ENCODE assay signal across 13 cellular contexts in the genomic region with DNA sequence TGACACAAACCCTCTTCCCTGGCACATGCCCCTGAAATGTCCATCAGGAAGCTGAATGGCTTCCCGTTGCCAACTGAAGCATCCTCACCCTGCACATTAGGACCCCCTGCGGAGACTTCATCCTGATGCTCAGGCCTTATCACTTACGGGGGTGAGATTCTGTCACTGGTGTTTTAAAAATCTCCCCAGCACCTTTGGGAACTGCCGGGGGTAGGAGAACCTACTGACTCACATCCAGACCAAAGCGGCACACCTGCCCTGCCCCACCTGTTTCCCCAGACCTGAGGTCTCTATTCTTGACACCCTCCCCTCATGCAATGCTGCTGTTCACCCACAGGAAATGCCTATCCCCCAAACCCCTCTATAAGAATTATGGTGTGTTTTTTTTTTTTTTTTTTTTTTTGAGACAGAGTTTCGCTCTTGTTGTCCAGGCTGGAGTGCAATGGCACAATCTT. TPM values are rescaled to one million over a fixed set of nuclear protein-coding genes. Genes with fewer than 3 reads are reported as not detected.
A peak's percentile ranks its signal among the peaks of the same experiment; 100 is the strongest.
DNase-seq lines count a peak whose midpoint lies in the region; ATAC-seq and TF ChIP-seq lines count a peak whose summit lies in the region.
"Had no signal": no experiment of that assay in that cellular context is flagged by ENCODE, and none has a peak within 500 bp of the region (broad histone marks: within the 10 kb centered on the region; RNA-seq: fewer than 3 reads in every experiment).

No MANE protein-coding gene starts in this region.

- TF ChIP-seq CTCF in CD8-positive, alpha-beta T cell (IDR thresholded peaks at IDR 0.05), result no peak
- TF ChIP-seq CTCF in endodermal cell (conservative IDR thresholded peaks at IDR 0.05) (peak; percentile 14), adrenal gland (IDR thresholded peaks at IDR 0.05) (no peak)

- peak overlapping the region in 1 of 11 experiments; percentile 1; a peak in 1 of 22 replicates for H3K27ac ChIP-seq in BLaER1 treated with 17β-estradiol and CSF1 and Interleukin-3, amounts not matched to agents 10 nM and 100 nM
- peak overlapping the region; percentile 68 for H3K27ac ChIP-seq in CD8-positive, alpha-beta T cell (ENCODE audit: low read depth, low read length)
- H3K27ac ChIP-seq in endodermal cell (ENCODE audit: low read depth, low read length) (no peak overlapping the region), adrenal gland (no peak overlapping the region)
- H3K27ac ChIP-seq: C4-2B, dorsolateral prefrontal cortex, parathyroid adenoma had no signal

- DNase-seq in CD8-positive, alpha-beta T cell, result peak in 5 of 7 experiments; percentile 42 to 71 (median 68)
- DNase-seq in activated CD4-positive, alpha-beta memory T cell treated with anti-CD3 and anti-CD28 coated beads, Interleukin-2, amount 10 ng/mL, durations not matched to agents 7 days and 5 days, result no peak
- DNase-seq in endodermal cell (no peak), NAMALWA (ENCODE audit: low spot score) (no peak), adrenal gland (no peak), NCI-H774 (lab: John Stamatoyannopoulos, UW) (no peak)
- DNase-seq: dorsolateral prefrontal cortex, left colon, NCI-H2171, small intestine had no signal

- peaks cover 26 to 74% (median 70%) of the 10 kb centered on the region in 10 experiments for H3K4me1 ChIP-seq in BLaER1 treated with 17β-estradiol and CSF1 and Interleukin-3, amounts not matched to agents 10 nM and 100 nM
- peaks cover 88% of the 10 kb centered on the region for H3K4me1 ChIP-seq in CD8-positive, alpha-beta T cell (ENCODE audit: insufficient read depth, low read length)
- H3K4me1 ChIP-seq in endodermal cell (ENCODE audit: control insufficient read depth, insufficient read depth, low read length), result no peaks in the 10 kb centered on the region
- H3K4me1 ChIP-seq in adrenal gland (replicated peaks in 1 of 2), result no peaks in the 10 kb centered on the region
- H3K4me1 ChIP-seq: parathyroid adenoma had no signal

- H3K4me1 Mint-ChIP-seq in CD8-positive, alpha-beta T cell (ENCODE audit: low read depth), result peaks cover 88% of the 10 kb centered on the region
- peaks cover 88% of the 10 kb centered on the region for H3K4me1 Mint-ChIP-seq in activated CD4-positive, alpha-beta memory T cell treated with anti-CD3 and anti-CD28 coated beads, Interleukin-2, amount 10 ng/mL, durations not matched to agents 7 days and 5 days
- H3K4me1 Mint-ChIP-seq in endodermal cell, result peaks cover 8% of the 10 kb centered on the region

- POLR2A ChIA-PET in CD8-positive, alpha-beta T cell (lab: Charles Lee), result interaction anchor here (34.4 to 38.7 kb wide), 2 partner anchors 4 to 10 kb away, joined by 1009 read pairs; partner anchors contain the start of gene TRAF1
- POLR2A ChIA-PET in activated CD4-positive, alpha-beta memory T cell treated with anti-CD3 and anti-CD28 coated beads, Interleukin-2, amount 10 ng/mL, durations not matched to agents 7 days and 5 days (lab: Charles Lee), result interaction anchor here (1.6 to 35.8 kb wide), 7 partner anchors 10 to 112 kb away, joined by 4 to 1205 read pairs (median 16); partner anchors contain the start of genes FBXW2 and TRAF1

- ATAC-seq in CD8-positive, alpha-beta T cell, result peak; percentile 14
- ATAC-seq: left colon had no signal

- CTCF ChIA-PET in CD8-positive, alpha-beta T cell (lab: Charles Lee), result interaction anchor here (0.7 to 4.6 kb wide), 6 partner anchors 10 to 37 kb away, joined by 3 to 39 read pairs (median 18); partner anchors contain the start of gene TRAF1
- CTCF ChIA-PET in activated CD4-positive, alpha-beta memory T cell treated with anti-CD3 and anti-CD28 coated beads, Interleukin-2, amount 10 ng/mL, durations not matched to agents 7 days and 5 days (lab: Charles Lee), result interaction anchor here (1.0 kb wide), 1 partner anchor 16 kb away, joined by 3 read pairs; no protein-coding TSS in a partner anchor

- peak overlapping the region in 1 of 11 experiments; percentile 9; a peak in 2 of 22 replicates for H3K9ac ChIP-seq in BLaER1 treated with 17β-estradiol and CSF1 and Interleukin-3, amounts not matched to agents 10 nM and 100 nM
- H3K9ac ChIP-seq in endodermal cell (ENCODE audit: extremely low read depth, low read length, poor library complexity, severe bottlenecking), result no peak overlapping the region
- H3K9ac ChIP-seq: parathyroid adenoma had no signal

- no peaks in the 10 kb centered on the region for H3K9me3 Mint-ChIP-seq in CD8-positive, alpha-beta T cell
- H3K9me3 Mint-ChIP-seq in activated CD4-positive, alpha-beta memory T cell treated with anti-CD3 and anti-CD28 coated beads, Interleukin-2, amount 10 ng/mL, durations not matched to agents 7 days and 5 days, result no peaks in the 10 kb centered on the region
- H3K9me3 Mint-ChIP-seq in endodermal cell, result no peaks in the 10 kb centered on the region

- no peaks in the 10 kb centered on the region for H3K9me3 ChIP-seq in BLaER1 treated with 17β-estradiol and CSF1 and Interleukin-3, amounts not matched to agents 10 nM and 100 nM (replicated peaks in 1 of 11)
- H3K9me3 ChIP-seq in CD8-positive, alpha-beta T cell (ENCODE audit: low read length), result no peaks in the 10 kb centered on the region
- H3K9me3 ChIP-seq in endodermal cell (ENCODE audit: control insufficient read depth, low read length) (no peaks in the 10 kb centered on the region), adrenal gland (replicated peaks in 1 of 3) (no peaks in the 10 kb centered on the region)

- peak overlapping the region in 9 of 11 experiments; percentile 10 to 73 (median 57); a peak in 19 of 22 replicates for H3K4me2 ChIP-seq in BLaER1 treated with 17β-estradiol and CSF1 and Interleukin-3, amounts not matched to agents 10 nM and 100 nM

- no peak for TF ChIP-seq POLR2A in adrenal gland (IDR thresholded peaks at IDR 0.05)

- no peak overlapping the region for H3K4me3 ChIP-seq in BLaER1 treated with 17β-estradiol and CSF1 and Interleukin-3, amounts not matched to agents 10 nM and 100 nM
- no peak overlapping the region for H3K4me3 ChIP-seq in CD8-positive, alpha-beta T cell (ENCODE audit: low read depth, low read length)
- H3K4me3 ChIP-seq in endodermal cell (ENCODE audit: low read length) (no peak overlapping the region), adrenal gland (no peak overlapping the region)
- H3K4me3 ChIP-seq: dorsolateral prefrontal cortex had no signal

- peak overlapping the region; percentile 37 for H3K4me3 Mint-ChIP-seq in CD8-positive, alpha-beta T cell
- H3K4me3 Mint-ChIP-seq in activated CD4-positive, alpha-beta memory T cell treated with anti-CD3 and anti-CD28 coated beads, Interleukin-2, amount 10 ng/mL, durations not matched to agents 7 days and 5 days, result no peak overlapping the region
- H3K4me3 Mint-ChIP-seq in endodermal cell, result no peak overlapping the region

- H4K20me1 ChIP-seq in BLaER1 treated with 17β-estradiol and CSF1 and Interleukin-3, amounts not matched to agents 10 nM and 100 nM, result no peaks in the 10 kb centered on the region

- peak overlapping the region; percentile 93 for H3K27ac Mint-ChIP-seq in CD8-positive, alpha-beta T cell
- H3K27ac Mint-ChIP-seq in activated CD4-positive, alpha-beta memory T cell treated with anti-CD3 and anti-CD28 coated beads, Interleukin-2, amount 10 ng/mL, durations not matched to agents 7 days and 5 days, result peak overlapping the region; percentile 86
- no peak overlapping the region for H3K27ac Mint-ChIP-seq in endodermal cell

- no peaks in the 10 kb centered on the region; a peak in 1 of 22 replicates for H3K27me3 ChIP-seq in BLaER1 treated with 17β-estradiol and CSF1 and Interleukin-3, amounts not matched to agents 10 nM and 100 nM
- no peaks in the 10 kb centered on the region for H3K27me3 ChIP-seq in CD8-positive, alpha-beta T cell (ENCODE audit: insufficient read depth, low read length)
- H3K27me3 ChIP-seq in endodermal cell (ENCODE audit: control insufficient read depth, insufficient read depth, low read length, poor library complexity, severe bottlenecking), result no peaks in the 10 kb centered on the region
- no peaks in the 10 kb centered on the region for H3K27me3 ChIP-seq in adrenal gland
- H3K27me3 ChIP-seq: dorsolateral prefrontal cortex had no signal

- intact Hi-C loops in CD8-positive, alpha-beta T cell (cut with DNase I, micrococcal nuclease), result loop anchor here (2.0 kb wide), 2 partner anchors 23 to 29 kb away; partner anchors contain the start of gene PHF19 (in 1 of the 2)
- intact Hi-C loops in adrenal gland (cut with DNase I), result no loop called here

- H3K36me3 Mint-ChIP-seq in CD8-positive, alpha-beta T cell, result peaks cover 70% of the 10 kb centered on the region
- H3K36me3 Mint-ChIP-seq in activated CD4-positive, alpha-beta memory T cell treated with anti-CD3 and anti-CD28 coated beads, Interleukin-2, amount 10 ng/mL, durations not matched to agents 7 days and 5 days (ENCODE audit: low read depth), result peaks cover 90% of the 10 kb centered on the region
- H3K36me3 Mint-ChIP-seq in endodermal cell (ENCODE audit: low read depth), result no peaks in the 10 kb centered on the region

- H3K36me3 ChIP-seq in BLaER1 treated with 17β-estradiol and CSF1 and Interleukin-3, amounts not matched to agents 10 nM and 100 nM, result peaks cover 0 to 3% (median 0%) of the 10 kb centered on the region in 11 experiments; a peak in 3 of 22 replicates
- H3K36me3 ChIP-seq in CD8-positive, alpha-beta T cell (ENCODE audit: insufficient read depth, low read length), result peaks cover 20% of the 10 kb centered on the region
- no peaks in the 10 kb centered on the region for H3K36me3 ChIP-seq in endodermal cell (ENCODE audit: control insufficient read depth, insufficient read depth, low read length)
- H3K36me3 ChIP-seq in adrenal gland (replicated peaks in 1 of 2), result peaks cover 0 to 5% of the 10 kb centered on the region in 2 donors

- H3K27me3 Mint-ChIP-seq in CD8-positive, alpha-beta T cell (ENCODE audit: low read depth), result no peaks in the 10 kb centered on the region
- no peaks in the 10 kb centered on the region for H3K27me3 Mint-ChIP-seq in activated CD4-positive, alpha-beta memory T cell treated with anti-CD3 and anti-CD28 coated beads, Interleukin-2, amount 10 ng/mL, durations not matched to agents 7 days and 5 days
- peaks cover 3% of the 10 kb centered on the region for H3K27me3 Mint-ChIP-seq in endodermal cell (ENCODE audit: insufficient read depth)

- 90 to 95% methylated on average over 5 to 6 of the region's 6 CpGs for WGBS in endodermal cell (ENCODE audit: insufficient coverage in 1 of 2, insufficient read length in 1 of 2), 2 experiments
- 71 to 97% (median 89%) methylated on average over 4 to 6 of the region's 6 CpGs for whole genome bisulfite sequencing in adrenal gland, 4 donors

RNA-seq across cellular contexts. Expression of gene TRAF1, which starts 20.8 kb away (rescaled TPM):
- total RNA-seq in CD8-positive, alpha-beta T cell, result 10 to 100 TPM; 61.2 to 61.7 TPM
- total RNA-seq in activated CD4-positive, alpha-beta memory T cell treated with anti-CD3 and anti-CD28 coated beads, Interleukin-2, amount 10 ng/mL, durations not matched to agents 7 days and 5 days, result 10 to 100 TPM; 73.6 to 74.3 TPM
- total RNA-seq in endodermal cell, result 1 to 10 TPM; 3.6 to 8.2 TPM
- polyA plus RNA-seq in endodermal cell (2013, experiment 1 of 2), result 3.1 TPM
- 2.6 TPM for polyA plus RNA-seq in endodermal cell (2013, experiment 2 of 2)
- total RNA-seq in adrenal gland, result 10 to 100 TPM in 2 of 8 donors, 1 to 10 TPM in 6; 1.6 to 11.7 (median 6.1) TPM
- 10 to 100 TPM in 2 of 3 donors, 1 to 10 TPM in 1; 2.4 to 42.7 (median 30.3) TPM for polyA plus RNA-seq in adrenal gland

RNA-seq across cellular contexts. Expression of gene PHF19, which starts 28.8 kb away (rescaled TPM):
- total RNA-seq in CD8-positive, alpha-beta T cell, result 10 to 100 TPM; 47.3 to 48.5 TPM
- total RNA-seq in activated CD4-positive, alpha-beta memory T cell treated with anti-CD3 and anti-CD28 coated beads, Interleukin-2, amount 10 ng/mL, durations not matched to agents 7 days and 5 days, result 100 to 1,000 TPM; 229 TPM
- 10 to 100 TPM; 17.9 to 21.9 TPM for total RNA-seq in endodermal cell
- 30.5 TPM for polyA plus RNA-seq in endodermal cell (2013, experiment 1 of 2)
- 27.9 TPM for polyA plus RNA-seq in endodermal cell (2013, experiment 2 of 2)
- 10 to 100 TPM; 17.2 to 61.8 (median 24.0) TPM for total RNA-seq in adrenal gland
- polyA plus RNA-seq in adrenal gland, result 10 to 100 TPM; 13.6 to 39.7 (median 29.7) TPM

Comparison
In these comparisons a context has a peak if more than half of its experiments do, and no peak if none do; other contexts are left out.
1. DNase-seq: peak in CD8-positive, alpha-beta T cell (5 of 7); none in activated CD4-positive, alpha-beta memory T cell treated with anti-CD3 and anti-CD28 coated beads, Interleukin-2, amount 10 ng/mL, durations not matched to agents 7 days and 5 days (single experiment), endodermal cell (single experiment), NAMALWA (single experiment), adrenal gland (0 of 7) and NCI-H774 (single experiment).
2. RNA of gene TRAF1, which starts 20.8 kb away (total RNA-seq): 73.6 to 74.3 TPM in activated CD4-positive, alpha-beta memory T cell treated with anti-CD3 and anti-CD28 coated beads, Interleukin-2, amount 10 ng/mL, durations not matched to agents 7 days and 5 days and 61.2 to 61.7 TPM in CD8-positive, alpha-beta T cell; 3.6 to 8.2 TPM in endodermal cell and 1.6 to 11.7 TPM in adrenal gland; every median in the first group is over 4 times any median in the second.
3. intact Hi-C loops: an anchor here in CD8-positive, alpha-beta T cell (2.0 kb wide); none called in adrenal gland.